14 cellular contexts compared by ENCODE assay signal in the genomic region with DNA sequence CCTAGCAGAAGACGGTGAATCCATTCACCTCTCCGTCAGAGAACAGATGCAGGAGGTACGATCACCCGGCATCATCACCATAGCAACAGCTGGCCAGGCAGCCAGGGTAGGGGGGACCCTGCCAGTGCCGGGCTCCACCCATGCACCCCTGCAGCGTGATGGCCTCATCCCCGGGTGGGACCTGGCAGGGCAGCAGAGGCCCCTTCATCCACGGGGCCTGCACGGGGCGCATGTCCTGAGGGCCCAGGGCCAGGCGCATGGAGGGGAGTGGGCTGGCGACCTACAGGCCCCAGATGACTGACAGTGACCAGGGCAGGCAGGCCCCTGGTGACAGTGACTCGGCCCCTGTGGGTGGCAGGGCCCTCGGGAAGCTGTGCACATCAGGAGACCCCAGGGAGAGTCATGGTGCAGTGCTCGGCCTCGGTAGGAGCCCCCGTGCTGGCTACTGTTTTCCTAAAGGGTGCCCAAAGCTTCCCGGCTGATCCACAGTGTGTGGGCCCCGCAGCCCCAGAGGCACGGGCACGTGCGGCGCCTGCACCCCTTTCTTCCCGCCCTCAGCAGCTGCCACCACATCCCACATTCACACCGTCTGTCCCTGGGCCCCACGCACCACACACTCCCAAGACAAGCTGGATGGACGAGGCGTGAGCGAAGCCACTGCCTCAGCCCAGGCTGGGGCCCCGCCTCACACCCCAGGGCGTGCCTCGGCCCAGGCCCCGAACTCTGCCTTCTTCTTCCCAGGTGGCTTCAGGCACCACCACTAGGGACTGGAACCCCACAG. TPM values are rescaled to one million over a fixed set of nuclear protein-coding genes. Genes with fewer than 3 reads are reported as not detected.
DNase-seq lines count a peak whose midpoint lies in the region; ATAC-seq, FAIRE-seq and TF ChIP-seq lines count a peak whose summit lies in the region.
"Had no signal": no experiment of that assay in that cellular context is flagged by ENCODE, and none has a peak within 500 bp of the region (broad histone marks: within the 10 kb centered on the region; RNA-seq: fewer than 3 reads in every experiment).

No MANE protein-coding gene starts in this region.

- peaks cover 0 to 27% (median 8%) of the 10 kb centered on the region in 9 donors for H3K36me3 ChIP-seq in heart left ventricle
- H3K36me3 ChIP-seq in GM12878 (ENCODE audit: control insufficient read depth in 2 of 2, insufficient read depth in 2 of 2, low read length in 1 of 2), result peaks cover 7 to 37% of the 10 kb centered on the region in 2 experiments
- peaks cover 9 to 75% of the 10 kb centered on the region in 2 experiments for H3K36me3 ChIP-seq in mesenchymal stem cell (ENCODE audit: control insufficient read depth in 1 of 2, insufficient read depth in 2 of 2, low read depth in 1 of 2, low read length in 2 of 2)
- peaks cover 23% of the 10 kb centered on the region for H3K36me3 ChIP-seq in suprapubic skin
- H3K36me3 ChIP-seq: ovary had no signal

- peaks cover 20% of the 10 kb centered on the region for H4K20me1 ChIP-seq in GM12878 (ENCODE audit: control insufficient read depth, insufficient read depth)

- H3K4me1 ChIP-seq in heart left ventricle, result peaks cover 22 to 69% (median 51%) of the 10 kb centered on the region in 12 donors
- peaks cover 10% of the 10 kb centered on the region; the same call in 1 of the 2 replicates for H3K4me1 ChIP-seq in GM12878 (ENCODE audit: control insufficient read depth, insufficient read depth, low read length)
- peaks cover 48% of the 10 kb centered on the region for H3K4me1 ChIP-seq in mesenchymal stem cell (ENCODE audit: control insufficient read depth, insufficient read depth, low read depth, low read length)
- H3K4me1 ChIP-seq in suprapubic skin, result peaks cover 66% of the 10 kb centered on the region

- H2BK15ac ChIP-seq in mesenchymal stem cell (ENCODE audit: low read depth, poor library complexity, severe bottlenecking), result no peak overlapping the region

- peak overlapping the region; percentile 35 for H4K8ac ChIP-seq in mesenchymal stem cell (ENCODE audit: low read length)

- no peak for TF ChIP-seq POLR2A in heart left ventricle (IDR thresholded peaks at IDR 0.05)
- peak; percentile 58 for TF ChIP-seq POLR2A in GM12878 (IDR thresholded peaks at IDR 0.05; ENCODE audit: low read depth, low read length)
- no peak for TF ChIP-seq POLR2A in suprapubic skin (IDR thresholded peaks at IDR 0.05)

- TF ChIP-seq CTCF in heart left ventricle (IDR thresholded peaks at IDR 0.05) (no peak), GM12878 (IDR thresholded peaks at IDR 0.05 in 2 of 3, conservative IDR thresholded peaks at IDR 0.05 in 1 of 3; ENCODE audit: control insufficient read depth in 2 of 3, extremely low read depth in 1 of 3, insufficient read depth in 1 of 3, low read depth in 3 of 3, low read length in 3 of 3) (no peak), suprapubic skin (IDR thresholded peaks at IDR 0.05) (no peak)

- no peak overlapping the region for H2BK120ac ChIP-seq in mesenchymal stem cell (ENCODE audit: low read depth, low read length)

- RAD21 ChIA-PET in GM12878 (lab: Charles Lee; ENCODE audit: unreplicated experiment), result no interaction called here

- H2AFZ ChIP-seq in GM12878 (ENCODE audit: control insufficient read depth, low read depth, low read length) (no peak overlapping the region), mesenchymal stem cell (ENCODE audit: low read depth, low read length) (no peak overlapping the region)

- no peak overlapping the region for H3K23ac ChIP-seq in mesenchymal stem cell (ENCODE audit: low read length in 2 of 2)

- TF ChIP-seq EP300 in GM12878 (IDR thresholded peaks at IDR 0.05; ENCODE audit: borderline replicate concordance in 1 of 2, control insufficient read depth in 1 of 2, low read depth in 2 of 2, low read length in 2 of 2), result no peak
- no peak for TF ChIP-seq EP300 in suprapubic skin (IDR thresholded peaks at IDR 0.05)

- SMC1A ChIA-PET in GM12878 (lab: Charles Lee; ENCODE audit: uncharacterized antibody, unreplicated experiment), result no interaction called here

- no TSS peak for BruUV-seq in GM12878 (replicated peaks; lab: Mats Ljungman, UMichigan)

- peaks cover 92% of the 10 kb centered on the region for H3K79me2 ChIP-seq in GM12878 (ENCODE audit: control insufficient read depth, insufficient read depth, low read length)

- POLR2A ChIA-PET in GM12878 (lab: Charles Lee), result no interaction called here

- H2BK12ac ChIP-seq in mesenchymal stem cell (ENCODE audit: low read length in 2 of 2), result no peak overlapping the region

- H3K18ac ChIP-seq in mesenchymal stem cell (ENCODE audit: low read depth in 1 of 2, low read length in 2 of 2), result no peak overlapping the region

- WGBS in heart left ventricle, 4 donors, result 82 to 86% (median 84%) methylated on average over 18 to 33 of the region's 33 CpGs
- 78% methylated on average over 28 of the region's 33 CpGs for WGBS in GM12878 (ENCODE audit: insufficient coverage, insufficient replicate concordance, low lambda C conversion rate, missing lambda C conversion rate)
- WGBS in mesenchymal stem cell, result 96% methylated on average over 33 of the region's 33 CpGs
- 78% methylated on average over 19 of the region's 33 CpGs for WGBS in suprapubic skin

- H3K9me3 ChIP-seq in heart left ventricle (no peaks in the 10 kb centered on the region), GM12878 (replicated peaks; ENCODE audit: control insufficient read depth, insufficient read depth, low read length) (no peaks in the 10 kb centered on the region), mesenchymal stem cell (ENCODE audit: control insufficient read depth, low read length) (no peaks in the 10 kb centered on the region), suprapubic skin (no peaks in the 10 kb centered on the region)
- H3K9me3 ChIP-seq: ovary, tibial artery had no signal

- peak in 1 of 5 donors; percentile 10 for DNase-seq in heart left ventricle
- DNase-seq in left cardiac atrium, result no peak
- DNase-seq in GM12878 (ENCODE audit: low read depth, low spot score), result no peak
- DNase-seq in mesenchymal stem cell, result no peak
- DNase-seq in suprapubic skin (ENCODE audit: low spot score in 2 of 2), result no peak
- no peak for DNase-seq in C1 segment of cervical spinal cord (lab: John Stamatoyannopoulos, UW)
- DNase-seq: activated CD8-positive, alpha-beta memory T cell treated with anti-CD3 and anti-CD28 coated beads for 24 hours; ovary; SIG-M5; tibial artery had no signal

- ATAC-seq in heart left ventricle, result no peak
- ATAC-seq in left cardiac atrium, result no peak
- no peak for ATAC-seq in GM12878
- ATAC-seq in GM21576 (IDR thresholded peaks at IDR 0.05; ENCODE audit: unreplicated experiment), result no peak
- no peak for ATAC-seq in GM18498 (IDR thresholded peaks at IDR 0.05; ENCODE audit: unreplicated experiment)

- H4K91ac ChIP-seq in mesenchymal stem cell (ENCODE audit: low read length), result no peak overlapping the region

- H3K9ac ChIP-seq in GM12878 (ENCODE audit: control insufficient read depth, insufficient read depth, low read length) (no peak overlapping the region), mesenchymal stem cell (ENCODE audit: low read length) (no peak overlapping the region)

- H2AK5ac ChIP-seq in mesenchymal stem cell (ENCODE audit: low read length, severe bottlenecking), result no peak overlapping the region

- FAIRE-seq in GM12878 (lab: Jason Lieb, UNC), result no peak

- no peak overlapping the region for H3K4ac ChIP-seq in mesenchymal stem cell (ENCODE audit: low read depth in 1 of 2, low read length in 2 of 2)

- peak overlapping the region in 6 of 12 donors; percentile 22 to 99 (median 42) for H3K4me3 ChIP-seq in heart left ventricle
- H3K4me3 ChIP-seq in GM12878, result no peak overlapping the region
- H3K4me3 ChIP-seq in mesenchymal stem cell (ENCODE audit: insufficient read depth in 1 of 2, low read depth in 1 of 2, low read length in 2 of 2), result no peak overlapping the region
- H3K4me3 ChIP-seq in suprapubic skin, result peak overlapping the region; percentile 96
- H3K4me3 ChIP-seq: ovary, tibial artery had no signal

- no peaks in the 10 kb centered on the region for H3K27me3 ChIP-seq in heart left ventricle
- no peaks in the 10 kb centered on the region for H3K27me3 ChIP-seq in GM12878 (replicated peaks in 1 of 2; ENCODE audit: control insufficient read depth in 2 of 2, insufficient read depth in 2 of 2, low read length in 1 of 2)
- H3K27me3 ChIP-seq in mesenchymal stem cell (ENCODE audit: control insufficient read depth in 1 of 2, insufficient read depth in 1 of 2, low read length in 2 of 2), result no peaks in the 10 kb centered on the region
- H3K27me3 ChIP-seq in suprapubic skin, result no peaks in the 10 kb centered on the region
- H3K27me3 ChIP-seq: ovary, tibial artery had no signal

- H3K4me2 ChIP-seq in GM12878 (ENCODE audit: control insufficient read depth, insufficient read depth), result peak overlapping the region; percentile 25; the same call in 1 of the 2 replicates
- no peak overlapping the region for H3K4me2 ChIP-seq in mesenchymal stem cell (ENCODE audit: low read length, poor library complexity, severe bottlenecking)

- in situ Hi-C loops in GM12878 (cut with MboI), result no loop called here

- H3K79me1 ChIP-seq in mesenchymal stem cell (replicated peaks; ENCODE audit: low read length, poor library complexity, severe bottlenecking), result no peaks in the 10 kb centered on the region

- H3K27ac ChIP-seq in heart left ventricle (peak overlapping the region in 11 of 12 donors; percentile 6 to 94 (median 81)), GM12878 (ENCODE audit: control insufficient read depth, insufficient read depth) (no peak overlapping the region), mesenchymal stem cell (ENCODE audit: low read length, poor library complexity, severe bottlenecking) (no peak overlapping the region), suprapubic skin (peak overlapping the region; percentile 96)
- H3K27ac ChIP-seq: ovary had no signal

- intact Hi-C loops in heart left ventricle (cut with DNase I) (loop anchor here in 1 of 10 donors (10.0 kb wide), 1 partner anchor 63 kb away; no protein-coding TSS in a partner anchor), left cardiac atrium (cut with DNase I) (no loop called here), GM12878 (cut with micrococcal nuclease; ENCODE audit: unreplicated experiment) (no loop called here)

- CTCF ChIA-PET in GM12878 (lab: Yijun Ruan, JAX), result no interaction called here

- H2BK5ac ChIP-seq in mesenchymal stem cell (ENCODE audit: low read depth, low read length, poor library complexity, severe bottlenecking), result no peak overlapping the region

- no peak for TF ChIP-seq RAD21 in GM12878 (IDR thresholded peaks at IDR 0.05; ENCODE audit: insufficient read depth, low read depth, low read length)

- no peak overlapping the region for H3K14ac ChIP-seq in mesenchymal stem cell (ENCODE audit: low read length in 2 of 2)

RNA-seq across cellular contexts. Expression of a gene that starts 4.8 kb away (rescaled TPM):
- total RNA-seq in heart left ventricle, result 100 to 1,000 TPM in 1 of 9 donors, 10 to 100 TPM in 8; 21.6 to 105 (median 29.4) TPM
- polyA plus RNA-seq in heart left ventricle, result 10 to 100 TPM; 23.5 to 45.2 TPM
- 10 to 100 TPM; 19.2 to 35.9 TPM for total RNA-seq in left cardiac atrium
- 45.4 and 54.1 TPM in 2 replicates for total RNA-seq in GM12878 (2013; cell fraction: nucleolus; rRNA removed)
- 81.3 and 100 TPM in 2 replicates for total RNA-seq in GM12878 (2014; rRNA removed)
- total RNA-seq in GM12878 (2014; rRNA removed; fragmentation: Illumina TruSeq; extraction: Trizol), result 13.5 and 19.2 TPM in 2 replicates
- 78.3 and 90.2 TPM in 2 replicates for total RNA-seq in GM12878 (2021)
- 7.8 TPM for polyA plus RNA-seq in GM12878 (2011; ENCODE audit: low read depth)
- polyA plus RNA-seq in GM12878 (2011; rRNA removed), result 4.5 and 8.9 TPM in 2 replicates
- polyA plus RNA-seq in GM12878 (2011; cell fraction: cytosol; rRNA removed), result 22.0 and 33.7 TPM in 2 replicates
- 59.1 and 84.4 TPM in 2 replicates for polyA plus RNA-seq in GM12878 (2011; cell fraction: nucleus; rRNA removed)
- polyA plus RNA-seq in GM12878 (2012), result 46.6 and 57.2 TPM in 2 replicates
- polyA plus RNA-seq in GM12878 (2014; fragmentation: Illumina TruSeq; extraction: Trizol), result 0.90 and 5.2 TPM in 2 replicates
- polyA plus RNA-seq in GM12878 (2014; fragmentation: Nextera tagmentation; extraction: Ambion mirVana), result under 1 TPM; 0.45 to 0.73 TPM
- 84.2 and 98.4 TPM in 2 replicates for polyA plus RNA-seq in GM12878 (2014; rRNA removed)
- polyA plus RNA-seq in GM12878 (2016; fragmentation: Nextera tagmentation; extraction: Ambion mirVana), result 10 to 100 TPM; 81.9 to 85.7 TPM
- polyA minus RNA-seq in GM12878 (2011; rRNA and poly(A)+ RNA removed), result 6.1 and 15.7 TPM in 2 replicates
- polyA minus RNA-seq in GM12878 (2011; cell fraction: cytosol; rRNA and poly(A)+ RNA removed), result 15.3 and 15.5 TPM in 2 replicates
- polyA minus RNA-seq in GM12878 (2011; cell fraction: nucleus; rRNA and poly(A)+ RNA removed), result 20.7 and 35.5 TPM in 2 replicates
- 41.9 TPM for polyA plus RNA-seq in mesenchymal stem cell (2013, experiment 1 of 2)
- polyA plus RNA-seq in mesenchymal stem cell (2013, experiment 2 of 2), result 43.6 TPM
- 100 to 1,000 TPM in 3 of 4 donors, 10 to 100 TPM in 1; 96.0 to 118 (median 106) TPM for total RNA-seq in suprapubic skin

RNA-seq across cellular contexts. Expression of a gene that starts 17.9 kb away (rescaled TPM):
- total RNA-seq in heart left ventricle, result 100 to 1,000 TPM in 4 of 9 donors, 10 to 100 TPM in 5; 41.7 to 347 (median 99.9) TPM
- polyA plus RNA-seq in heart left ventricle, result 100 to 1,000 TPM; 131 to 376 TPM
- 100 to 1,000 TPM in 1 of 2 donors, 10 to 100 TPM in 1; 33.5 to 118 TPM for total RNA-seq in left cardiac atrium
- 67.2 and 78.8 TPM in 2 replicates for total RNA-seq in GM12878 (2013; cell fraction: nucleolus; rRNA removed)
- total RNA-seq in GM12878 (2014; rRNA removed), result 10.2 and 10.3 TPM in 2 replicates
- 4.3 and 4.5 TPM in 2 replicates for total RNA-seq in GM12878 (2014; rRNA removed; fragmentation: Illumina TruSeq; extraction: Trizol)
- 10.9 and 12.0 TPM in 2 replicates for total RNA-seq in GM12878 (2021)
- 9.1 TPM for polyA plus RNA-seq in GM12878 (2011; ENCODE audit: low read depth)
- polyA plus RNA-seq in GM12878 (2011; rRNA removed), result 8.4 and 13.5 TPM in 2 replicates
- polyA plus RNA-seq in GM12878 (2011; cell fraction: cytosol; rRNA removed), result 22.5 and 39.1 TPM in 2 replicates
- polyA plus RNA-seq in GM12878 (2011; cell fraction: nucleus; rRNA removed), result 115 TPM in 2 replicates
- 9.7 and 30.0 TPM in 2 replicates for polyA plus RNA-seq in GM12878 (2012)
- 2.4 and 2.7 TPM in 2 replicates for polyA plus RNA-seq in GM12878 (2014; fragmentation: Illumina TruSeq; extraction: Trizol)
- polyA plus RNA-seq in GM12878 (2014; fragmentation: Nextera tagmentation; extraction: Ambion mirVana), result under 1 TPM; 0.42 to 0.79 TPM
- polyA plus RNA-seq in GM12878 (2014; rRNA removed), result 10.5 and 12.5 TPM in 2 replicates
- polyA plus RNA-seq in GM12878 (2016; fragmentation: Nextera tagmentation; extraction: Ambion mirVana), result 1 to 10 TPM; 2.4 TPM
- polyA minus RNA-seq in GM12878 (2011; rRNA and poly(A)+ RNA removed), result 7.3 and 13.2 TPM in 2 replicates
- polyA minus RNA-seq in GM12878 (2011; cell fraction: cytosol; rRNA and poly(A)+ RNA removed), result 11.7 and 12.8 TPM in 2 replicates
- 5.9 and 12.5 TPM in 2 replicates for polyA minus RNA-seq in GM12878 (2011; cell fraction: nucleus; rRNA and poly(A)+ RNA removed)
- polyA plus RNA-seq in mesenchymal stem cell (2013, experiment 1 of 2), result 33.8 TPM
- polyA plus RNA-seq in mesenchymal stem cell (2013, experiment 2 of 2), result 36.5 TPM
- total RNA-seq in suprapubic skin, result 10 to 100 TPM; 19.6 to 61.4 (median 59.0) TPM

RNA-seq across cellular contexts. Expression of a gene that starts 18.6 kb away (rescaled TPM):
- total RNA-seq in heart left ventricle, result under 1 TPM in 3 of 9 donors, not detected in 6; 0.16 to 0.36 (median 0.20) TPM
- polyA plus RNA-seq in heart left ventricle, result under 1 TPM; 0.07 to 0.11 TPM
- total RNA-seq in left cardiac atrium, result under 1 TPM in 1 of 2 donors, not detected in 1; 0.44 TPM
- total RNA-seq in GM12878 (2013; cell fraction: nucleolus; rRNA removed), result not detected in 2 replicates
- not detected in 2 replicates for total RNA-seq in GM12878 (2014; rRNA removed)
- not detected in 2 replicates for total RNA-seq in GM12878 (2014; rRNA removed; fragmentation: Illumina TruSeq; extraction: Trizol)
- total RNA-seq in GM12878 (2021), result not detected in 2 replicates
- polyA plus RNA-seq in GM12878 (2011; ENCODE audit: low read depth), result not detected
- polyA plus RNA-seq in GM12878 (2011; rRNA removed), result not detected in 2 replicates
- polyA plus RNA-seq in GM12878 (2011; cell fraction: cytosol; rRNA removed), result 0.03 TPM in 1 of 2 replicates, not detected in the other
- polyA plus RNA-seq in GM12878 (2011; cell fraction: nucleus; rRNA removed), result not detected in 2 replicates
- polyA plus RNA-seq in GM12878 (2012), result 0.24 TPM in 1 of 2 replicates, not detected in the other
- polyA plus RNA-seq in GM12878 (2014; fragmentation: Illumina TruSeq; extraction: Trizol), result not detected in 2 replicates
- not detected for polyA plus RNA-seq in GM12878 (2014; fragmentation: Nextera tagmentation; extraction: Ambion mirVana)
- 0.05 and 0.13 TPM in 2 replicates for polyA plus RNA-seq in GM12878 (2014; rRNA removed)
- not detected for polyA plus RNA-seq in GM12878 (2016; fragmentation: Nextera tagmentation; extraction: Ambion mirVana)
- polyA minus RNA-seq in GM12878 (2011; rRNA and poly(A)+ RNA removed), result not detected in 2 replicates
- not detected in 2 replicates for polyA minus RNA-seq in GM12878 (2011; cell fraction: cytosol; rRNA and poly(A)+ RNA removed)
- not detected in 2 replicates for polyA minus RNA-seq in GM12878 (2011; cell fraction: nucleus; rRNA and poly(A)+ RNA removed)
- 0.04 TPM for polyA plus RNA-seq in mesenchymal stem cell (2013, experiment 1 of 2)
- polyA plus RNA-seq in mesenchymal stem cell (2013, experiment 2 of 2), result 0.07 TPM
- total RNA-seq in suprapubic skin, result 10 to 100 TPM in 2 of 4 donors, 1 to 10 TPM in 2; 5.2 to 13.0 (median 9.2) TPM
- total RNA-seq: epithelial cell of proximal tubule, HT1080 had no signal

RNA-seq across cellular contexts. Expression of a gene that starts 24.9 kb away (rescaled TPM):
- total RNA-seq in heart left ventricle, result 10 to 100 TPM; 32.0 to 78.0 (median 41.5) TPM
- polyA plus RNA-seq in heart left ventricle, result 10 to 100 TPM; 38.8 to 75.2 TPM
- 10 to 100 TPM; 33.7 to 43.6 TPM for total RNA-seq in left cardiac atrium
- total RNA-seq in GM12878 (2013; cell fraction: nucleolus; rRNA removed), result 47.3 and 62.5 TPM in 2 replicates
- total RNA-seq in GM12878 (2014; rRNA removed), result 36.5 and 42.8 TPM in 2 replicates
- total RNA-seq in GM12878 (2014; rRNA removed; fragmentation: Illumina TruSeq; extraction: Trizol), result 22.0 and 22.8 TPM in 2 replicates
- 57.6 and 59.8 TPM in 2 replicates for total RNA-seq in GM12878 (2021)
- 24.6 TPM for polyA plus RNA-seq in GM12878 (2011; ENCODE audit: low read depth)
- polyA plus RNA-seq in GM12878 (2011; rRNA removed), result 16.6 and 54.0 TPM in 2 replicates
- polyA plus RNA-seq in GM12878 (2011; cell fraction: cytosol; rRNA removed), result 27.6 and 50.3 TPM in 2 replicates
- polyA plus RNA-seq in GM12878 (2011; cell fraction: nucleus; rRNA removed), result 300 and 345 TPM in 2 replicates
- polyA plus RNA-seq in GM12878 (2012), result 36.1 and 38.8 TPM in 2 replicates
- 7.3 and 30.8 TPM in 2 replicates for polyA plus RNA-seq in GM12878 (2014; fragmentation: Illumina TruSeq; extraction: Trizol)
- 10 to 100 TPM in 1 of 2 experiments, 1 to 10 TPM in 1; 9.9 to 27.9 TPM for polyA plus RNA-seq in GM12878 (2014; fragmentation: Nextera tagmentation; extraction: Ambion mirVana)
- polyA plus RNA-seq in GM12878 (2014; rRNA removed), result 38.4 and 52.6 TPM in 2 replicates
- 10 to 100 TPM; 28.1 to 44.7 TPM for polyA plus RNA-seq in GM12878 (2016; fragmentation: Nextera tagmentation; extraction: Ambion mirVana)
- polyA minus RNA-seq in GM12878 (2011; rRNA and poly(A)+ RNA removed), result 91.7 and 110 TPM in 2 replicates
- polyA minus RNA-seq in GM12878 (2011; cell fraction: cytosol; rRNA and poly(A)+ RNA removed), result 33.9 and 39.2 TPM in 2 replicates
- 50.2 and 63.4 TPM in 2 replicates for polyA minus RNA-seq in GM12878 (2011; cell fraction: nucleus; rRNA and poly(A)+ RNA removed)
- polyA plus RNA-seq in mesenchymal stem cell (2013, experiment 1 of 2), result 24.9 TPM
- 23.7 TPM for polyA plus RNA-seq in mesenchymal stem cell (2013, experiment 2 of 2)
- total RNA-seq in suprapubic skin, result 10 to 100 TPM; 26.0 to 60.4 (median 46.3) TPM

RNA-seq across cellular contexts. Expression of a gene that starts 37.0 kb away (rescaled TPM):
- not detected for total RNA-seq in heart left ventricle
- polyA plus RNA-seq in heart left ventricle, result not detected
- not detected for total RNA-seq in left cardiac atrium
- total RNA-seq in GM12878 (2013; cell fraction: nucleolus; rRNA removed), result not detected in 2 replicates
- total RNA-seq in GM12878 (2014; rRNA removed), result not detected in 2 replicates
- total RNA-seq in GM12878 (2014; rRNA removed; fragmentation: Illumina TruSeq; extraction: Trizol), result not detected in 2 replicates
- not detected in 2 replicates for total RNA-seq in GM12878 (2021)
- polyA plus RNA-seq in GM12878 (2011; ENCODE audit: low read depth), result not detected
- not detected in 2 replicates for polyA plus RNA-seq in GM12878 (2011; rRNA removed)
- 0.04 TPM in 1 of 2 replicates, not detected in the other for polyA plus RNA-seq in GM12878 (2011; cell fraction: cytosol; rRNA removed)
- polyA plus RNA-seq in GM12878 (2011; cell fraction: nucleus; rRNA removed), result not detected in 2 replicates
- not detected in 2 replicates for polyA plus RNA-seq in GM12878 (2012)
- not detected in 2 replicates for polyA plus RNA-seq in GM12878 (2014; fragmentation: Illumina TruSeq; extraction: Trizol)
- not detected for polyA plus RNA-seq in GM12878 (2014; fragmentation: Nextera tagmentation; extraction: Ambion mirVana)
- polyA plus RNA-seq in GM12878 (2014; rRNA removed), result not detected in 2 replicates
- polyA plus RNA-seq in GM12878 (2016; fragmentation: Nextera tagmentation; extraction: Ambion mirVana), result not detected
- polyA minus RNA-seq in GM12878 (2011; rRNA and poly(A)+ RNA removed), result not detected in 2 replicates
- not detected in 2 replicates for polyA minus RNA-seq in GM12878 (2011; cell fraction: cytosol; rRNA and poly(A)+ RNA removed)
- polyA minus RNA-seq in GM12878 (2011; cell fraction: nucleus; rRNA and poly(A)+ RNA removed), result not detected in 2 replicates
- not detected for polyA plus RNA-seq in mesenchymal stem cell (2013, experiment 1 of 2)
- polyA plus RNA-seq in mesenchymal stem cell (2013, experiment 2 of 2), result 0.04 TPM
- not detected for total RNA-seq in suprapubic skin
- total RNA-seq: epithelial cell of proximal tubule, HT1080 had no signal

Comparison
In these comparisons a context has a peak if more than half of its experiments do, and no peak if none do; other contexts are left out.
1. H3K27ac ChIP-seq: peak in heart left ventricle (11 of 12) and suprapubic skin (single experiment); none in GM12878 (single experiment) and mesenchymal stem cell (single experiment).
2. RNA of a gene that starts 18.6 kb away (total RNA-seq): 5.2 to 13.0 TPM in suprapubic skin; 0.44 TPM in left cardiac atrium, 0.16 to 0.36 TPM in heart left ventricle and not detected in GM12878; every median in the first group is over 4 times any median in the second.